Comparison of ENCODE assay signal across 16 cellular contexts in the genomic region with DNA sequence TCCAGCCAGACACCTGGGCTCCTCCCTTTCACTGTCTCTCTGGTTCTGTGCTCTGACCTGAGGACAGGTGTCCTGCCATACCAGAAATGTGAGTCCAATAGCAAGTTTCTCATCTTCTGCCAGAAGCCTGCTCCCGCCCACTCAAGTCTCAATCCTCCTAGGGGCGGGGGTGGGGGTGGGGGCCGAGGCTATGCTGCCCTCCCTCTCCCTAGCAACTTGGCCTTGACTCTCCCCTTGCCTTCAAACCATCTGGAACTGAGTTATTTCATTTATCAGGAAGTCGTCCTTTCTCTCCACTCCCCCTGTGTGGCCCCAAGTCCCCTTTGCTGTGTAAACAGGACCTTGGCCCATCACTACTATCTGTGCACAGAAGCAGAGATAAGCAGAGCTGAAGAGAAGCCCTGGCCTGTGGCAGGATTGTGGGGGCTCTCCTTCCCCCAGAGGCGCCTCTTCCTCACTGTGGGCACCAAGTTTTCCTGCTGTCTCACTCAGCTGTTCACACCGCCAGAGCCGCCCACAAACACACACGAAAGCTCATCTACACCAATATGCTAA.
A peak's percentile ranks its signal among the peaks of the same experiment; 100 is the strongest.
DNase-seq lines count a peak whose midpoint lies in the region; ATAC-seq and TF ChIP-seq lines count a peak whose summit lies in the region.
"Had no signal": no experiment of that assay in that cellular context is flagged by ENCODE, and none has a peak within 500 bp of the region (broad histone marks: within the 10 kb centered on the region; RNA-seq: fewer than 3 reads in every experiment).

No MANE protein-coding gene starts in this region.

- intact Hi-C loops in left ventricle myocardium inferior (cut with micrococcal nuclease): no loop called here
- intact Hi-C loops in cardiac septum (cut with DNase I): no loop called here
- intact Hi-C loops in vagina (cut with DNase I): no loop called here
- intact Hi-C loops in upper lobe of right lung (cut with DNase I): no loop called here

- TF ChIP-seq POLR2A in vagina (IDR thresholded peaks at IDR 0.05): no peak

- ATAC-seq in activated T-cell treated with anti-CD3 and anti-CD28 coated beads, Interleukin-2, amount 50 U/mL, for 4 hours: no peak
- no peak for ATAC-seq in upper lobe of right lung
- ATAC-seq: lower lobe of right lung, T-helper 17 cell had no signal

- peaks cover 71% of the 10 kb centered on the region for H3K4me1 ChIP-seq in left ventricle myocardium inferior
- no peaks in the 10 kb centered on the region for H3K4me1 ChIP-seq in vagina
- H3K4me1 ChIP-seq in upper lobe of right lung: no peaks in the 10 kb centered on the region
- H3K4me1 ChIP-seq: lower lobe of right lung had no signal

- peaks cover 2% of the 10 kb centered on the region for H3K27me3 Mint-ChIP-seq in activated T-cell treated with anti-CD3 and anti-CD28 coated beads, Interleukin-2, amount 50 U/mL, for 4 hours (ENCODE audit: low read depth)
- H3K27me3 Mint-ChIP-seq: T-helper 17 cell had no signal

- DNase-seq in left ventricle myocardium inferior (no peak), cardiac septum (ENCODE audit: low spot score) (no peak), choroid plexus epithelial cell (ENCODE audit: low read depth) (peak; percentile 13), mucosa of gallbladder (ENCODE audit: low spot score) (peak; percentile 4), vagina (ENCODE audit: extremely low spot score in 2 of 2) (peak; percentile 6 to 40), upper lobe of right lung (no peak), DMS79 (lab: John Stamatoyannopoulos, UW) (no peak)
- no peak for DNase-seq in activated T-cell treated with anti-CD3 and anti-CD28 coated beads, Interleukin-2, amount 50 U/mL, for 4 hours
- DNase-seq: effector CD8-positive, alpha-beta T cell; lower lobe of right lung; NCI-H1417; NCI-H2171 treated with DMSO at 0.1 percent for 48 hours; stimulated activated CD4-positive, alpha-beta T cell treated with anti-CD3 and anti-CD28 coated beads, Interleukin-4, amount 100 ng/mL, for 4 hours; T-helper 17 cell had no signal

- H3K36me3 ChIP-seq in left ventricle myocardium inferior: no peaks in the 10 kb centered on the region
- H3K36me3 ChIP-seq in vagina: no peaks in the 10 kb centered on the region
- H3K36me3 ChIP-seq in upper lobe of right lung: no peaks in the 10 kb centered on the region
- H3K36me3 ChIP-seq: lower lobe of right lung, neutrophil had no signal

- no peak overlapping the region for H3K4me3 ChIP-seq in left ventricle myocardium inferior
- no peak overlapping the region for H3K4me3 ChIP-seq in choroid plexus epithelial cell (ENCODE audit: low read depth, low read length)
- no peak overlapping the region for H3K4me3 ChIP-seq in vagina
- H3K4me3 ChIP-seq in upper lobe of right lung: no peak overlapping the region
- H3K4me3 ChIP-seq: lower lobe of right lung had no signal

- H3K36me3 Mint-ChIP-seq in activated T-cell treated with anti-CD3 and anti-CD28 coated beads, Interleukin-2, amount 50 U/mL, for 4 hours (ENCODE audit: insufficient read depth): no peaks in the 10 kb centered on the region

- H3K9me3 ChIP-seq in left ventricle myocardium inferior (replicated peaks): peaks cover 6% of the 10 kb centered on the region
- H3K9me3 ChIP-seq in vagina: no peaks in the 10 kb centered on the region
- H3K9me3 ChIP-seq in upper lobe of right lung: no peaks in the 10 kb centered on the region
- H3K9me3 ChIP-seq: lower lobe of right lung, neutrophil had no signal

- TF ChIP-seq CTCF in left ventricle myocardium inferior (IDR thresholded peaks at IDR 0.05; ENCODE audit: borderline replicate concordance) (no peak), choroid plexus epithelial cell (conservative IDR thresholded peaks at IDR 0.05; ENCODE audit: low read depth, low read length) (no peak), vagina (IDR thresholded peaks at IDR 0.05) (no peak), upper lobe of right lung (IDR thresholded peaks at IDR 0.05) (no peak)

- H3K4me1 Mint-ChIP-seq in activated T-cell treated with anti-CD3 and anti-CD28 coated beads, Interleukin-2, amount 50 U/mL, for 4 hours (ENCODE audit: low read depth): peaks cover 14% of the 10 kb centered on the region
- H3K4me1 Mint-ChIP-seq: T-helper 17 cell had no signal

- no peaks in the 10 kb centered on the region for H3K27me3 ChIP-seq in left ventricle myocardium inferior (ENCODE audit: low read depth)
- H3K27me3 ChIP-seq in vagina: no peaks in the 10 kb centered on the region
- H3K27me3 ChIP-seq in upper lobe of right lung: no peaks in the 10 kb centered on the region
- H3K27me3 ChIP-seq: neutrophil had no signal

- peaks cover 4% of the 10 kb centered on the region for H3K9me3 Mint-ChIP-seq in activated T-cell treated with anti-CD3 and anti-CD28 coated beads, Interleukin-2, amount 50 U/mL, for 4 hours

- H3K27ac ChIP-seq in left ventricle myocardium inferior (replicated peaks) (peak overlapping the region; percentile 37), vagina (no peak overlapping the region), upper lobe of right lung (no peak overlapping the region)
- H3K27ac ChIP-seq: KMS-11, lower lobe of right lung, neutrophil had no signal

- no peak overlapping the region for H3K4me3 Mint-ChIP-seq in activated T-cell treated with anti-CD3 and anti-CD28 coated beads, Interleukin-2, amount 50 U/mL, for 4 hours
- H3K4me3 Mint-ChIP-seq: T-helper 17 cell had no signal

Comparison
In these comparisons a context has a peak if more than half of its experiments do, and no peak if none do; other contexts are left out.
1. DNase-seq: peak in choroid plexus epithelial cell (single experiment), mucosa of gallbladder (single experiment) and vagina (2 of 2); none in left ventricle myocardium inferior (single experiment), cardiac septum (single experiment), activated T-cell treated with anti-CD3 and anti-CD28 coated beads, Interleukin-2, amount 50 U/mL, for 4 hours (single experiment), upper lobe of right lung (single experiment) and DMS79 (single experiment).